13 cellular contexts compared by ENCODE assay signal in genomic region chr19:40607311-40607871, GRCh38. TPM values are rescaled to one million over a fixed set of nuclear protein-coding genes. Genes with fewer than 3 reads are reported as not detected.
DNase-seq lines count a peak whose midpoint lies in the region; ATAC-seq, FAIRE-seq and TF ChIP-seq lines count a peak whose summit lies in the region.
"Had no signal": no experiment of that assay in that cellular context is flagged by ENCODE, and none has a peak within 500 bp of the region (broad histone marks: within the 10 kb centered on the region; RNA-seq: fewer than 3 reads in every experiment).

No MANE protein-coding gene starts in this region.

- no peak for TF ChIP-seq CTCF in RWPE1 (conservative IDR thresholded peaks at IDR 0.05; ENCODE audit: low read depth)

- peaks cover 8% of the 10 kb centered on the region for H3K9me3 ChIP-seq in trophoblast cell (ENCODE audit: insufficient read depth, low read depth, low read length)
- H3K9me3 ChIP-seq: SJSA1 had no signal

- H3K4ac ChIP-seq in trophoblast cell (ENCODE audit: low read depth, low read length): no peak overlapping the region

- H4K12ac ChIP-seq in trophoblast cell (ENCODE audit: low read depth, low read length): no peak overlapping the region

- no peak for TF ChIP-seq POLR2A in GM12892 (IDR thresholded peaks at IDR 0.05; ENCODE audit: low read depth, low read length)

- H3K9me3 Mint-ChIP-seq in T-helper 1 cell treated with Interleukin-12 subunit alpha and Interleukin-12 subunit beta and Interleukin-4 antibody, amounts not matched to agents 30 μg/mL and 1 μg/mL, for 36 hours: no peaks in the 10 kb centered on the region

- H3K27ac ChIP-seq in RWPE1 (peak overlapping the region; percentile 99), trophoblast cell (ENCODE audit: low read depth, low read length) (no peak overlapping the region)
- H3K27ac ChIP-seq: SJSA1 had no signal

- H3K14ac ChIP-seq in trophoblast cell (ENCODE audit: low read length): no peak overlapping the region

- H2AFZ ChIP-seq in trophoblast cell (ENCODE audit: insufficient read depth, low read length, poor library complexity): no peak overlapping the region

- no peak overlapping the region for H2BK12ac ChIP-seq in trophoblast cell (ENCODE audit: low read length)

- H3K4me2 ChIP-seq in trophoblast cell (ENCODE audit: low read length): no peak overlapping the region

- H3K27me3 Mint-ChIP-seq in T-helper 1 cell treated with Interleukin-12 subunit alpha and Interleukin-12 subunit beta and Interleukin-4 antibody, amounts not matched to agents 30 μg/mL and 1 μg/mL, for 36 hours (ENCODE audit: low read depth): peaks cover 10% of the 10 kb centered on the region

- no peaks in the 10 kb centered on the region for H3K79me2 ChIP-seq in trophoblast cell (ENCODE audit: control insufficient read depth, insufficient read depth, low read length, poor library complexity)

- H3K79me1 ChIP-seq in trophoblast cell (ENCODE audit: low read length): peaks cover 27% of the 10 kb centered on the region

- H3K4me3 Mint-ChIP-seq in T-helper 1 cell treated with Interleukin-12 subunit alpha and Interleukin-12 subunit beta and Interleukin-4 antibody, amounts not matched to agents 30 μg/mL and 1 μg/mL, for 36 hours: peak overlapping the region; percentile 70

- peaks cover 6% of the 10 kb centered on the region for H3K27me3 ChIP-seq in trophoblast cell (ENCODE audit: insufficient read depth, low read length)
- H3K27me3 ChIP-seq: SJSA1 had no signal

- POLR2A ChIA-PET in RWPE1 (lab: Yijun Ruan, JAX; ENCODE audit: low non-redundant PET): no interaction called here

- H3K23ac ChIP-seq in trophoblast cell (ENCODE audit: low read length): no peak overlapping the region

- H3K36me3 Mint-ChIP-seq in T-helper 1 cell treated with Interleukin-12 subunit alpha and Interleukin-12 subunit beta and Interleukin-4 antibody, amounts not matched to agents 30 μg/mL and 1 μg/mL, for 36 hours (ENCODE audit: low read depth): no peaks in the 10 kb centered on the region

- H2BK120ac ChIP-seq in trophoblast cell (ENCODE audit: insufficient read depth, low read length, poor library complexity): no peak overlapping the region

- H3K18ac ChIP-seq in trophoblast cell (ENCODE audit: low read length): no peak overlapping the region

- CTCF ChIA-PET in RWPE1 (lab: Yijun Ruan, JAX): interaction anchor here (3.7 kb wide), 1 partner anchor 27 kb away, joined by 18 read pairs; no protein-coding TSS in a partner anchor

- FAIRE-seq in GM12892 (lab: Jason Lieb, UNC): no peak
- FAIRE-seq: endometrium had no signal

- ATAC-seq in esophagus mucosa (peak; percentile 8), HG02588 (IDR thresholded peaks at IDR 0.05; ENCODE audit: unreplicated experiment) (no peak), GM21367 (IDR thresholded peaks at IDR 0.05; ENCODE audit: unreplicated experiment) (no peak)

- no peak overlapping the region for H3K9ac ChIP-seq in trophoblast cell (ENCODE audit: low read length)

- peaks cover 54% of the 10 kb centered on the region for H3K4me1 Mint-ChIP-seq in T-helper 1 cell treated with Interleukin-12 subunit alpha and Interleukin-12 subunit beta and Interleukin-4 antibody, amounts not matched to agents 30 μg/mL and 1 μg/mL, for 36 hours (ENCODE audit: low read depth)

- no peak overlapping the region for H4K91ac ChIP-seq in trophoblast cell (ENCODE audit: low read depth, low read length)

- DNase-seq in T-helper 1 cell: no peak
- DNase-seq in RWPE1 (ENCODE audit: low spot score): no peak
- DNase-seq in trophoblast cell: peak in 1 of 2 donors; percentile 42
- no peak for DNase-seq in GM12892 (ENCODE audit: insufficient read length)
- DNase-seq: activated CD4-positive, alpha-beta T cell treated with anti-CD3 and anti-CD28 coated beads for 48 hours; amniotic stem cell; DMS53 had no signal

- whole genome bisulfite sequencing in trophoblast cell (ENCODE audit: extremely low coverage, insufficient coverage, insufficient read length): no CpG with 5 or more reads among the region's 26 CpGs

- H2AK5ac ChIP-seq in trophoblast cell (ENCODE audit: low read length): peak overlapping the region; percentile 10

- no peak overlapping the region for H4K8ac ChIP-seq in trophoblast cell (ENCODE audit: low read depth, low read length)

- H2BK5ac ChIP-seq in trophoblast cell (ENCODE audit: low read depth, low read length, poor library complexity): no peak overlapping the region

- peak overlapping the region; percentile 66 for H3K27ac Mint-ChIP-seq in T-helper 1 cell treated with Interleukin-12 subunit alpha and Interleukin-12 subunit beta and Interleukin-4 antibody, amounts not matched to agents 30 μg/mL and 1 μg/mL, for 36 hours

- H3K36me3 ChIP-seq in trophoblast cell (ENCODE audit: control insufficient read depth in 1 of 2, insufficient read depth in 2 of 2, low read length in 2 of 2): peaks cover 0 to 3% of the 10 kb centered on the region in 2 experiments
- H3K36me3 ChIP-seq: SJSA1 had no signal

- peaks cover 30 to 44% of the 10 kb centered on the region in 2 experiments for H3K4me1 ChIP-seq in trophoblast cell (ENCODE audit: control insufficient read depth in 1 of 2, insufficient read depth in 2 of 2, low read length in 2 of 2)

- H3K4me3 ChIP-seq in trophoblast cell (ENCODE audit: low read depth, low read length): peak overlapping the region; percentile 23
- H3K4me3 ChIP-seq: SJSA1 had no signal

RNA-seq across cellular contexts. Expression of gene LTBP4, which starts 6.2 kb away (rescaled TPM):
- total RNA-seq in esophagus mucosa: 68.1 TPM
- 93.8 and 98.4 TPM in 2 replicates for polyA plus RNA-seq in trophoblast cell (2013)
- 7.4 TPM for polyA plus RNA-seq in GM12892 (2012; ENCODE audit: missing spikeins)

RNA-seq across cellular contexts. Expression of gene SHKBP1, which starts 30.7 kb away (rescaled TPM):
- total RNA-seq in esophagus mucosa: 42.8 TPM
- 86.0 and 94.0 TPM in 2 replicates for polyA plus RNA-seq in trophoblast cell (2013)
- polyA plus RNA-seq in GM12892 (2012; ENCODE audit: missing spikeins): 38.2 TPM
